Comparison of ENCODE assay signal across 1 cellular context in genomic region chr6:169370666-169371343, GRCh38.
TF ChIP-seq lines count a peak whose summit lies in the region.

No MANE protein-coding gene starts in this region.

TF ChIP-seq in A549, 52 proteins besides CTCF, POLR2A, EP300 and RAD21 (continued from another document):
- TF ChIP-seq, protein P1, sequence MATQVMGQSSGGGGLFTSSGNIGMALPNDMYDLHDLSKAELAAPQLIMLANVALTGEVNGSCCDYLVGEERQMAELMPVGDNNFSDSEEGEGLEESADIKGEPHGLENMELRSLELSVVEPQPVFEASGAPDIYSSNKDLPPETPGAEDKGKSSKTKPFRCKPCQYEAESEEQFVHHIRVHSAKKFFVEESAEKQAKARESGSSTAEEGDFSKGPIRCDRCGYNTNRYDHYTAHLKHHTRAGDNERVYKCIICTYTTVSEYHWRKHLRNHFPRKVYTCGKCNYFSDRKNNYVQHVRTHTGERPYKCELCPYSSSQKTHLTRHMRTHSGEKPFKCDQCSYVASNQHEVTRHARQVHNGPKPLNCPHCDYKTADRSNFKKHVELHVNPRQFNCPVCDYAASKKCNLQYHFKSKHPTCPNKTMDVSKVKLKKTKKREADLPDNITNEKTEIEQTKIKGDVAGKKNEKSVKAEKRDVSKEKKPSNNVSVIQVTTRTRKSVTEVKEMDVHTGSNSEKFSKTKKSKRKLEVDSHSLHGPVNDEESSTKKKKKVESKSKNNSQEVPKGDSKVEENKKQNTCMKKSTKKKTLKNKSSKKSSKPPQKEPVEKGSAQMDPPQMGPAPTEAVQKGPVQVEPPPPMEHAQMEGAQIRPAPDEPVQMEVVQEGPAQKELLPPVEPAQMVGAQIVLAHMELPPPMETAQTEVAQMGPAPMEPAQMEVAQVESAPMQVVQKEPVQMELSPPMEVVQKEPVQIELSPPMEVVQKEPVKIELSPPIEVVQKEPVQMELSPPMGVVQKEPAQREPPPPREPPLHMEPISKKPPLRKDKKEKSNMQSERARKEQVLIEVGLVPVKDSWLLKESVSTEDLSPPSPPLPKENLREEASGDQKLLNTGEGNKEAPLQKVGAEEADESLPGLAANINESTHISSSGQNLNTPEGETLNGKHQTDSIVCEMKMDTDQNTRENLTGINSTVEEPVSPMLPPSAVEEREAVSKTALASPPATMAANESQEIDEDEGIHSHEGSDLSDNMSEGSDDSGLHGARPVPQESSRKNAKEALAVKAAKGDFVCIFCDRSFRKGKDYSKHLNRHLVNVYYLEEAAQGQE (IDR thresholded peaks at IDR 0.05), result no peak
